Comparison of ENCODE assay signal across 8 cellular contexts in the genomic region with DNA sequence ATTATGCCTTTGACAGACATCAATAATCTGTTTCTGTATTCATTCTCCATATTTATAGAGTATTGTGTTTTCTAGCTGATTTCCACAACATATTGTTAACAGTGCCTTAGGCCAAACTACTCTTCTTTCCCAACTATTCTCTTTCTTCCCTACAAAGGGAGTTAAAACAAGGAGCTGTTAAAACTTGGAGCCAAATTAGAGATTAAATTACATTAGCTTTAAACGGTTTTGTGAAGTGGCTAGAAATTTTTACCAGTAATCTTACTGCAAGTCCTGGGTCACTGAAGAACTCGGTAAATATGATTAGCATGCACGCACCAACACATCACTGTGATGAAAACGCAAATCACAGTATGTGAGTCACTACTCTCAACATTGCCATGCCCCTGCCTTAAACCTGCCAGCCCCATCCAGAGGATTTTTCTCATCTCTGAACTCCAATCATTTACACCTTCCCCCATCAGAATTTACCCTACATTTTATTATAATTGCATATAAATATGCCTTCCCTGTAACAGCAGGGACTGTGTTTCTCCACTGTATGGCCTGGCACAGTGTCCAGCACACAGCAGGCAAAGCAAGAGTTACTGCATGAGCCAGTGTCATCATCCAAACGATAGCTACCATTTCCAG.
A peak's percentile ranks its signal among the peaks of the same experiment; 100 is the strongest.
DNase-seq lines count a peak whose midpoint lies in the region; ATAC-seq and TF ChIP-seq lines count a peak whose summit lies in the region.

No MANE protein-coding gene starts in this region.

- peaks cover 45% of the 10 kb centered on the region for H3K36me3 Mint-ChIP-seq in nephron progenitor cell (ENCODE audit: low read depth)

- no peaks in the 10 kb centered on the region for H3K36me3 ChIP-seq in endocrine pancreas (ENCODE audit: control insufficient read depth, insufficient read depth, low read length)

- peaks cover 11% of the 10 kb centered on the region for H3K4me1 ChIP-seq in endocrine pancreas (ENCODE audit: control insufficient read depth, insufficient read depth, low read length)

- peaks cover 17% of the 10 kb centered on the region for H3K9me3 Mint-ChIP-seq in nephron progenitor cell

- ATAC-seq in HG02938 (IDR thresholded peaks at IDR 0.05; ENCODE audit: unreplicated experiment): no peak
- ATAC-seq in HG02885 (IDR thresholded peaks at IDR 0.05; ENCODE audit: poor library complexity, unreplicated experiment): no peak

- DNase-seq in activated T-cell treated with anti-CD3 and anti-CD28 coated beads for 24 hours (ENCODE audit: low read depth) (peak; percentile 9), RWPE1 (ENCODE audit: low spot score) (peak; percentile 68), nephron progenitor cell (no peak), NCI-H2107 treated with DMSO at 0.1 percent for 48 hours (lab: John Stamatoyannopoulos, UW; ENCODE audit: unreplicated experiment) (no peak)
- no peak for DNase-seq in activated T-cell treated with anti-CD3 and anti-CD28 coated beads, Interleukin-2, amount 50 U/mL, for 1 hour

- H3K27ac ChIP-seq in RWPE1: peak overlapping the region; percentile 95

- peaks cover 62% of the 10 kb centered on the region for H3K4me1 Mint-ChIP-seq in nephron progenitor cell

- peak overlapping the region; percentile 86 for H3K4me3 Mint-ChIP-seq in nephron progenitor cell

- CTCF ChIA-PET in RWPE1 (lab: Yijun Ruan, JAX): interaction anchor here (0.6 kb wide), 1 partner anchor 370 kb away, joined by 3 read pairs; no protein-coding TSS in a partner anchor

- no peak overlapping the region for H3K27ac Mint-ChIP-seq in nephron progenitor cell

- H3K27me3 Mint-ChIP-seq in nephron progenitor cell (ENCODE audit: low read depth, poor library complexity): no peaks in the 10 kb centered on the region

- H3K27me3 ChIP-seq in endocrine pancreas (ENCODE audit: control insufficient read depth, insufficient read depth, low read length): no peaks in the 10 kb centered on the region

- peak overlapping the region; percentile 82 for H3K9ac ChIP-seq in endocrine pancreas (ENCODE audit: control insufficient read depth, insufficient read depth, low read length)

- TF ChIP-seq CTCF in RWPE1 (conservative IDR thresholded peaks at IDR 0.05; ENCODE audit: low read depth) (no peak), nephron progenitor cell (IDR thresholded peaks at IDR 0.05) (no peak)

- H3K9me3 ChIP-seq in endocrine pancreas (ENCODE audit: control insufficient read depth, low read length): no peaks in the 10 kb centered on the region

- H3K4me3 ChIP-seq in endocrine pancreas (ENCODE audit: control insufficient read depth, insufficient read depth, low read length): peak overlapping the region; percentile 86

- POLR2A ChIA-PET in RWPE1 (lab: Yijun Ruan, JAX; ENCODE audit: low non-redundant PET): no interaction called here

Comparison
In these comparisons a context has a peak if more than half of its experiments do, and no peak if none do; other contexts are left out.
1. DNase-seq: peak in activated T-cell treated with anti-CD3 and anti-CD28 coated beads for 24 hours (single experiment) and RWPE1 (single experiment); none in activated T-cell treated with anti-CD3 and anti-CD28 coated beads, Interleukin-2, amount 50 U/mL, for 1 hour (single experiment), nephron progenitor cell (single experiment) and NCI-H2107 treated with DMSO at 0.1 percent for 48 hours (single experiment).